Comparison of ENCODE assay signal across 20 cellular contexts in genomic region chr1:223329664-223330420, GRCh38. TPM values are rescaled to one million over a fixed set of nuclear protein-coding genes. Genes with fewer than 3 reads are reported as not detected.
DNase-seq lines count a peak whose midpoint lies in the region; ATAC-seq, FAIRE-seq and TF ChIP-seq lines count a peak whose summit lies in the region.
"Had no signal": no experiment of that assay in that cellular context is flagged by ENCODE, and none has a peak within 500 bp of the region (broad histone marks: within the 10 kb centered on the region; RNA-seq: fewer than 3 reads in every experiment).

No MANE protein-coding gene starts in this region.

- H3K4me1 ChIP-seq in HEK293 (ENCODE audit: control insufficient read depth, insufficient read depth, low read length) (no peaks in the 10 kb centered on the region), K562 (replicated peaks in 1 of 2; ENCODE audit: control insufficient read depth in 2 of 2, insufficient read depth in 2 of 2, low read length in 2 of 2) (no peaks in the 10 kb centered on the region; a peak in 1 of 5 replicates), parathyroid adenoma (peaks cover 20% of the 10 kb centered on the region)
- H3K4me1 ChIP-seq: BE2C had no signal

- H3K9me1 ChIP-seq in K562 (ENCODE audit: control insufficient read depth, insufficient read depth, low read length), result no peaks in the 10 kb centered on the region

- DNase-seq in K562 (ENCODE audit: extremely low read depth in 1 of 4, low spot score in 3 of 4) (no peak), NCI-H1436 treated with DMSO at 0.1 percent for 48 hours (lab: John Stamatoyannopoulos, UW) (no peak), glomerular visceral epithelial cell (ENCODE audit: extremely low spot score) (no peak)
- DNase-seq: BE2C; C1 segment of cervical spinal cord; CD4-positive, CD25-positive, alpha-beta regulatory T cell; CD8-positive, alpha-beta memory T cell; DMS 273 treated with DMSO at 0.1 percent for 48 hours; DMS53; DND-41; EL; H9 had no signal

- intact Hi-C loops in K562 (cut with micrococcal nuclease), result loop anchor here (5.0 kb wide), 1 partner anchor 153 kb away; no protein-coding TSS in a partner anchor

- no peak for TF ChIP-seq POLR2A in K562 (conservative IDR thresholded peaks at IDR 0.05)

- POLR2A ChIA-PET in HEK293 (lab: Yijun Ruan, JAX) (no interaction called here), K562 (lab: Yijun Ruan, JAX) (interaction anchor here (1.1 kb wide), 1 partner anchor 9 kb away, joined by 3 read pairs; no protein-coding TSS in a partner anchor)

- FAIRE-seq in K562 (lab: Jason Lieb, UNC), result no peak
- FAIRE-seq: GM12878, H1 had no signal

- TF ChIP-seq CTCF in HEK293 (tag by site-specific recombination; IDR thresholded peaks at IDR 0.05), result no peak
- no peak for TF ChIP-seq CTCF in K562 (IDR thresholded peaks at IDR 0.05 in 2 of 3, conservative IDR thresholded peaks at IDR 0.05 in 1 of 3; ENCODE audit: insufficient read depth in 2 of 3, low read depth in 1 of 3, low read length in 3 of 3)
- no peak for TF ChIP-seq CTCF in parathyroid adenoma (IDR thresholded peaks at IDR 0.05)

- H3K9me3 ChIP-seq in HEK293 (ENCODE audit: control insufficient read depth, insufficient read depth, low read depth, low read length) (no peaks in the 10 kb centered on the region), K562 (replicated peaks; ENCODE audit: control insufficient read depth, insufficient read depth, low read depth, low read length) (no peaks in the 10 kb centered on the region), parathyroid adenoma (ENCODE audit: control insufficient read depth, low read length) (no peaks in the 10 kb centered on the region)
- H3K9me3 ChIP-seq: BE2C had no signal

- ATAC-seq in K562 (no peak), HG02970 (IDR thresholded peaks at IDR 0.05; ENCODE audit: low FRiP score, unreplicated experiment) (no peak)
- ATAC-seq: GM12878 had no signal

- H3K9ac ChIP-seq in K562 (ENCODE audit: insufficient read depth in 1 of 2, low read depth in 2 of 2, low read length in 2 of 2) (no peak overlapping the region), parathyroid adenoma (no peak overlapping the region)

- TF ChIP-seq EP300 in K562 (IDR thresholded peaks at IDR 0.05; ENCODE audit: low read length), result no peak

- in situ Hi-C loops in K562 (cut with MboI), result no loop called here

- WGBS in K562 (ENCODE audit: insufficient coverage, low coverage, missing lambda C conversion rate), result 3% methylated on average over 5 of the region's 5 CpGs

- H3K4me3 ChIP-seq in HEK293 (ENCODE audit: low read depth, low read length), result no peak overlapping the region
- H3K4me3 ChIP-seq in K562, result no peak overlapping the region
- H3K4me3 ChIP-seq in parathyroid adenoma (ENCODE audit: low read depth, low read length), result no peak overlapping the region
- H3K4me3 ChIP-seq: GM12878 had no signal

- H2AFZ ChIP-seq in K562 (ENCODE audit: low read depth, low read length) (no peak overlapping the region), parathyroid adenoma (no peak overlapping the region)

- H3K36me3 ChIP-seq in HEK293 (ENCODE audit: control insufficient read depth in 2 of 2, insufficient read depth in 1 of 2, low read length in 2 of 2) (no peaks in the 10 kb centered on the region), K562 (ENCODE audit: control insufficient read depth, insufficient read depth, low read length) (no peaks in the 10 kb centered on the region), parathyroid adenoma (ENCODE audit: control insufficient read depth, insufficient read depth, low read length) (no peaks in the 10 kb centered on the region)
- H3K36me3 ChIP-seq: BE2C had no signal

- no peaks in the 10 kb centered on the region for H3K79me2 ChIP-seq in K562 (ENCODE audit: control insufficient read depth, insufficient read depth, low read length)
- H3K79me2 ChIP-seq in parathyroid adenoma, result no peaks in the 10 kb centered on the region

- no TSS peak for BruUV-seq in K562 (replicated peaks; lab: Mats Ljungman, UMichigan)

- no peak overlapping the region for H3K27ac ChIP-seq in HEK293 (ENCODE audit: extremely low read depth, low read depth, low read length)
- H3K27ac ChIP-seq in K562 (ENCODE audit: extremely low read depth, low read depth, low read length), result no peak overlapping the region
- H3K27ac ChIP-seq in parathyroid adenoma, result peak overlapping the region; percentile 81
- H3K27ac ChIP-seq: HL-60 had no signal

- H3K4me2 ChIP-seq in K562 (ENCODE audit: insufficient read depth, low read length) (no peak overlapping the region), parathyroid adenoma (ENCODE audit: low read length) (no peak overlapping the region)

- H3K27me3 ChIP-seq in K562 (ENCODE audit: control insufficient read depth in 2 of 2, insufficient read depth in 2 of 2, low read length in 2 of 2) (peaks cover 8 to 22% of the 10 kb centered on the region in 2 experiments; a peak in 4 of 5 replicates), parathyroid adenoma (ENCODE audit: control insufficient read depth, insufficient read depth, low read length) (no peaks in the 10 kb centered on the region)
- H3K27me3 ChIP-seq: BE2C had no signal

- H4K20me1 ChIP-seq in K562 (replicated peaks; ENCODE audit: control insufficient read depth, insufficient read depth, low read length), result no peaks in the 10 kb centered on the region

- no peak for TF ChIP-seq RAD21 in K562 (CRISPR knock-in tag; conservative IDR thresholded peaks at IDR 0.05 in 1 of 2, IDR thresholded peaks at IDR 0.05 in 1 of 2)

- CTCF ChIA-PET in HEK293 (lab: Yijun Ruan, JAX), result interaction anchor here (0.6 to 1.2 kb wide), 6 partner anchors 9 to 367 kb away, joined by 3 read pairs; no protein-coding TSS in a partner anchor
- CTCF ChIA-PET in K562 (lab: Yijun Ruan, JAX; ENCODE audit: low intra/inter-chr PET ratio), result no interaction called here

TF ChIP-seq in HEK293, 187 proteins besides CTCF, POLR2A, EP300 and RAD21:
- TF ChIP-seq SALL2 (tag by site-specific recombination; IDR thresholded peaks at IDR 0.05; ENCODE audit: borderline replicate concordance), result peak; percentile 61; the same call in 1 of the 2 replicates
- TF ChIP-seq ZNF561 (tag by site-specific recombination; IDR thresholded peaks at IDR 0.05; ENCODE audit: borderline replicate concordance), result no peak
- TF ChIP-seq ZNF624 (tag by site-specific recombination; IDR thresholded peaks at IDR 0.05), result peak; percentile 91
- TF ChIP-seq ZNF248 (tag by site-specific recombination; IDR thresholded peaks at IDR 0.05), result 0 out of 2 replicates have a peak, but pooled peaks have one; percentile 42
- 0 out of 2 replicates have a peak, but pooled peaks have one; percentile 15 for TF ChIP-seq ZNF514 (tag by site-specific recombination; IDR thresholded peaks at IDR 0.05)
- peak; percentile 91 for TF ChIP-seq ZBTB17 (tag by site-specific recombination; IDR thresholded peaks at IDR 0.05)
- TF ChIP-seq YY2 (tag by site-specific recombination; IDR thresholded peaks at IDR 0.05), result peak; percentile 53; the same call in 1 of the 2 replicates
- peak; percentile 78; the same call in 1 of the 2 replicates for TF ChIP-seq ZNF658 (tag by site-specific recombination; IDR thresholded peaks at IDR 0.05)
- peak; percentile 99 for TF ChIP-seq ZNF366 (tag by site-specific recombination; conservative IDR thresholded peaks at IDR 0.05)
- no peak for TF ChIP-seq OVOL3 (tag by site-specific recombination; IDR thresholded peaks at IDR 0.05)
- TF ChIP-seq ZBTB20 (tag by site-specific recombination; IDR thresholded peaks at IDR 0.05), result no peak
TF ChIP-seq in HEK293: peak in this region for 8.

TF ChIP-seq in K562, 482 proteins besides CTCF, POLR2A, EP300 and RAD21:
- TF ChIP-seq ZNF668 (CRISPR knock-in tag; IDR thresholded peaks at IDR 0.05), result no peak
- 0 out of 2 replicates have a peak, but pooled peaks have one; percentile 42 for TF ChIP-seq ELF4 (CRISPR knock-in tag; IDR thresholded peaks at IDR 0.05)

RNA-seq across cellular contexts. Expression of gene SUSD4, which starts 34.1 kb away (rescaled TPM):
- 0.16 and 0.97 TPM in 2 replicates for total RNA-seq in K562 (2011; cell fraction: chromatin; rRNA removed; ENCODE audit: low replicate concordance)
- total RNA-seq in K562 (2011; cell fraction: nucleolus; rRNA removed), result 0.26 and 0.67 TPM in 2 replicates
- 0.23 and 1.1 TPM in 2 replicates for total RNA-seq in K562 (2011; cell fraction: nucleoplasm; rRNA removed)
- total RNA-seq in K562 (2014; rRNA removed) (not detected in 2 replicates), K562 (2014; rRNA removed; fragmentation: Illumina TruSeq; extraction: Trizol) (not detected in 2 replicates), K562 (2015; rRNA removed; fragmentation: Illumina TruSeq; extraction: Trizol) (not detected in 2 replicates), K562 (2021) (0.09 TPM in 1 of 2 replicates, not detected in the other)
- polyA plus RNA-seq in K562 (2011; rRNA removed) (0.15 and 1.7 TPM in 2 replicates), K562 (2014; fragmentation: Illumina TruSeq; extraction: Trizol) (0.06 and 0.07 TPM in 2 replicates), K562 (2014; fragmentation: Nextera tagmentation; extraction: Ambion mirVana) (under 1 TPM in 1 of 2 experiments, not detected in 1; 0.06 TPM), K562 (2014; rRNA removed) (0.16 TPM in 1 of 2 replicates, not detected in the other)
- 0.10 and 1.3 TPM in 2 replicates for polyA plus RNA-seq in K562 (2011; cell fraction: cytosol; rRNA removed)
- 0.95 and 3.8 TPM in 2 replicates for polyA plus RNA-seq in K562 (2011; cell fraction: nucleus; rRNA removed)
- 0.14 and 0.26 TPM in 2 replicates for polyA plus RNA-seq in K562 (2012)
- polyA minus RNA-seq in K562 (2011; rRNA and poly(A)+ RNA removed), result 1.0 TPM in 1 of 2 replicates, not detected in the other
- 0.38 TPM in 1 of 2 replicates, not detected in the other for polyA minus RNA-seq in K562 (2011; cell fraction: cytosol; rRNA and poly(A)+ RNA removed)
- 0.89 and 0.94 TPM in 2 replicates for polyA minus RNA-seq in K562 (2011; cell fraction: nucleus; rRNA and poly(A)+ RNA removed)
- total RNA-seq: A172, G401 had no signal

Comparison
In these comparisons a context has a peak if more than half of its experiments do, and no peak if none do; other contexts are left out.
1. Of the 44 proteins assayed by ChIP-seq in both K562 and HEK293: peak only in K562: none; only in HEK293: ZBTB17; in both: none; in neither: 43.